ENCODE assay signal across 1 cellular context in the genomic region with DNA sequence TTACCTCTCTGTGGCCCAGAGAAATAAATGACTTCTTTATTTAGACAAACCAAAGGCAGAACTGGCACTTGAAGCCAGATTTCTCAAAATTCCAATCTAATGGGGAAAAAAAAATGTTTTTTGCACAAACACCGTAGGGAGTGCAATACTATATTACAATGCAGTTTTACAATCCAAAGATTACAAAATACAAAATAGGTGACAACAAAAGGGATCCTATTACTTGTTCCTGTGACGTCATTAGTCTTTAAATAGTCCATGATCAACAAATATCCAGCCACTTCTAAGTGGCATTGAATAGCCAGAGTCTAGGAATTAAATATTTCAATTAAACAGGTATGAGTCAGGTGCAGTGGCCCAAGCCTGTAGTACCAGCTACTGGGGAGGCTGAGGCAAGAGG.
TF ChIP-seq lines count a peak whose summit lies in the region.

No MANE protein-coding gene starts in this region.

TF ChIP-seq in endothelial cell of umbilical vein, 7 proteins besides CTCF, POLR2A, EP300 and RAD21:
- TF ChIP-seq EZH2 (IDR thresholded peaks at IDR 0.05; ENCODE audit: borderline replicate concordance, low read depth, low read length, severe bottlenecking): no peak
- TF ChIP-seq, protein P1, sequence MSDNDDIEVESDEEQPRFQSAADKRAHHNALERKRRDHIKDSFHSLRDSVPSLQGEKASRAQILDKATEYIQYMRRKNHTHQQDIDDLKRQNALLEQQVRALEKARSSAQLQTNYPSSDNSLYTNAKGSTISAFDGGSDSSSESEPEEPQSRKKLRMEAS (IDR thresholded peaks at IDR 0.05; ENCODE audit: insufficient read depth, insufficient read length): no peak
- no peak for TF ChIP-seq JUN (IDR thresholded peaks at IDR 0.05; ENCODE audit: borderline replicate concordance, insufficient read depth, insufficient read length, low read depth)
- no peak for TF ChIP-seq POLR2AphosphoS5 (IDR thresholded peaks at IDR 0.05; ENCODE audit: insufficient read depth, low read depth, low read length)
- TF ChIP-seq GATA2 (IDR thresholded peaks at IDR 0.05; ENCODE audit: insufficient read depth, insufficient read length, low read depth, low read length): no peak
- TF ChIP-seq FOS (IDR thresholded peaks at IDR 0.05; ENCODE audit: borderline replicate concordance, insufficient read depth, low read length): no peak
- TF ChIP-seq MYC (IDR thresholded peaks at IDR 0.05; ENCODE audit: low read depth, low read length): no peak
